Comparison of ENCODE assay signal across 22 cellular contexts in the genomic region with DNA sequence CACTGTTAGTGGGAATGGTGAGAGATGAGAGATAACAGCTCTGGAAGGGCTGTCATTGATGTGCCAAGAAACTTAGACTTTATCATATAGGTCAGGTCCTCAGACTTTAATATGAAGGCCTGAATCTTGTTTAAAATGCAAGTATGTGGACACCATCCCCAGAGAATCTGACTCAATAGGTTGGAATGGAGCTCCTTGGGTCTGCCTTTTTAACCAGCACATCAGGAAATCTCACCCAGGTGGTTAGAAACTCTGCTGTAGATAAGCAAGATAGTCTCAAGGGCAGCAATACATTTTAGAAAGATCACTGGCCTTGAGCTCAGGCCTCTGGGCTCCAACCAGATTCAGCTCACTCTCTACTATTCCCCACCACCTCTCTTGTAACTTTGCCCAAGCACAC.
DNase-seq lines count a peak whose midpoint lies in the region; ATAC-seq and TF ChIP-seq lines count a peak whose summit lies in the region.
"Had no signal": no experiment of that assay in that cellular context is flagged by ENCODE, and none has a peak within 500 bp of the region (broad histone marks: within the 10 kb centered on the region; RNA-seq: fewer than 3 reads in every experiment).

No MANE protein-coding gene starts in this region.

- H3K36me3 ChIP-seq in adipocyte (ENCODE audit: control insufficient read depth, insufficient read depth, low read length, severe bottlenecking): no peaks in the 10 kb centered on the region
- H3K36me3 ChIP-seq: BLaER1, SJSA1 had no signal

- intact Hi-C loops in left cardiac atrium (cut with DNase I): no loop called here

- TF ChIP-seq CTCF in choroid plexus epithelial cell (conservative IDR thresholded peaks at IDR 0.05; ENCODE audit: low read depth, low read length) (no peak), HFFc6 (IDR thresholded peaks at IDR 0.05) (no peak)

- H3K4me1 Mint-ChIP-seq in HFFc6 (ENCODE audit: low read depth): no peaks in the 10 kb centered on the region
- H3K4me1 Mint-ChIP-seq: IgD-negative memory B cell had no signal

- ATAC-seq in left cardiac atrium: no peak

- H3K27me3 ChIP-seq in adipocyte (replicated peaks; ENCODE audit: control insufficient read depth, insufficient read depth, low read length): no peaks in the 10 kb centered on the region
- H3K27me3 ChIP-seq: BLaER1 had no signal

- no peak overlapping the region for H3K9ac ChIP-seq in adipocyte (ENCODE audit: low read length)
- H3K9ac ChIP-seq: BLaER1, KMS-11 had no signal

- H3K4me1 ChIP-seq in adipocyte (ENCODE audit: control insufficient read depth, insufficient read depth, low read length): no peaks in the 10 kb centered on the region
- H3K4me1 ChIP-seq: BLaER1, SJSA1 had no signal

- no peaks in the 10 kb centered on the region for H3K9me3 ChIP-seq in adipocyte (ENCODE audit: control insufficient read depth, low read length)
- H3K9me3 ChIP-seq: BLaER1, SJSA1 had no signal

- no peak overlapping the region for H3K27ac Mint-ChIP-seq in HFFc6
- H3K27ac Mint-ChIP-seq: CD4-positive, alpha-beta T cell; IgD-negative memory B cell had no signal

- H3K4me3 ChIP-seq in adipocyte (ENCODE audit: low read length) (no peak overlapping the region), choroid plexus epithelial cell (ENCODE audit: low read depth, low read length) (no peak overlapping the region)
- H3K4me3 ChIP-seq: BLaER1, SJSA1 had no signal

- peaks cover 36% of the 10 kb centered on the region for H3K9me3 Mint-ChIP-seq in HFFc6
- H3K9me3 Mint-ChIP-seq: CD4-positive, alpha-beta T cell; IgD-negative memory B cell had no signal

- no peaks in the 10 kb centered on the region for H3K27me3 Mint-ChIP-seq in HFFc6 (ENCODE audit: insufficient read depth)
- H3K27me3 Mint-ChIP-seq: CD4-positive, alpha-beta T cell; IgD-negative memory B cell had no signal

- DNase-seq in HS-5 (ENCODE audit: low read depth): peak; percentile 24
- DNase-seq in adipocyte (ENCODE audit: low read depth): peak; percentile 4
- peak; percentile 1 for DNase-seq in choroid plexus epithelial cell (ENCODE audit: low read depth)
- DNase-seq in kidney tubule cell (ENCODE audit: low spot score): peak; percentile 14
- DNase-seq in left cardiac atrium: no peak
- no peak for DNase-seq in CD1c-positive myeloid dendritic cell (ENCODE audit: extremely low spot score)
- no peak for DNase-seq in HFFc6
- DNase-seq: CD4-positive, alpha-beta T cell; H7; NCI-H1092; NCI-H1417 treated with DMSO at 0.1 percent for 48 hours; NCI-H1694 treated with DMSO at 0.1 percent for 48 hours; NCI-H2081; NCI-H2227 treated with DMSO at 0.1 percent for 48 hours; NCI-H510A; NCI-H69; Right ventricle myocardium superior; RPMI8226 had no signal

- no peak overlapping the region for H3K4me3 Mint-ChIP-seq in HFFc6
- H3K4me3 Mint-ChIP-seq: CD4-positive, alpha-beta T cell; IgD-negative memory B cell had no signal

- H3K36me3 Mint-ChIP-seq in HFFc6 (ENCODE audit: low read depth): no peaks in the 10 kb centered on the region
- H3K36me3 Mint-ChIP-seq: IgD-negative memory B cell had no signal

Comparison
In these comparisons a context has a peak if more than half of its experiments do, and no peak if none do; other contexts are left out.
1. DNase-seq: peak in HS-5 (single experiment), adipocyte (single experiment), choroid plexus epithelial cell (single experiment) and kidney tubule cell (single experiment); none in left cardiac atrium (single experiment), CD1c-positive myeloid dendritic cell (single experiment) and HFFc6 (single experiment).